ENCODE assay signal across 1 cellular context in genomic region chr14:34875031-34875922, GRCh38.
A peak's percentile ranks its signal among the peaks of the same experiment; 100 is the strongest.
TF ChIP-seq lines count a peak whose summit lies in the region.

BAZ1A (minus strand) TSS chr14:34875360; CDS start chr14:34874604, 756 bp downstream.

TF ChIP-seq in HepG2, 621 proteins besides CTCF, POLR2A, EP300 and RAD21 (continued from another document and continues in another):
- TF ChIP-seq BCL3 (CRISPR knock-in tag; IDR thresholded peaks at IDR 0.05) (no peak), POGZ (CRISPR knock-in tag; IDR thresholded peaks at IDR 0.05) (peak; percentile 58; the same call in 1 of the 2 replicates), PRDM4 (CRISPR knock-in tag; IDR thresholded peaks at IDR 0.05; ENCODE audit: borderline replicate concordance) (peak; percentile 75; the same call in 1 of the 2 replicates), ZNF337 (CRISPR knock-in tag; IDR thresholded peaks at IDR 0.05; ENCODE audit: borderline replicate concordance, low read depth) (peak; percentile 17; the same call in 1 of the 2 replicates), ZFP82 (CRISPR knock-in tag; IDR thresholded peaks at IDR 0.05; ENCODE audit: borderline replicate concordance) (no peak), ZHX1 (CRISPR knock-in tag; IDR thresholded peaks at IDR 0.05; ENCODE audit: low read depth) (no peak), PRPF4 (IDR thresholded peaks at IDR 0.05; ENCODE audit: low read depth, low read length, poor library complexity, severe bottlenecking) (no peak), FUBP1 (CRISPR knock-in tag; IDR thresholded peaks at IDR 0.05; ENCODE audit: borderline replicate concordance) (no peak), MXD4 (CRISPR knock-in tag; IDR thresholded peaks at IDR 0.05) (peak; percentile 88), SP140L (CRISPR knock-in tag; IDR thresholded peaks at IDR 0.05; ENCODE audit: borderline replicate concordance) (peak; percentile 97; the same call in 1 of the 2 replicates), ERF (CRISPR knock-in tag; IDR thresholded peaks at IDR 0.05) (peak; percentile 76), ZNF333 (CRISPR knock-in tag; IDR thresholded peaks at IDR 0.05; ENCODE audit: borderline replicate concordance) (peak; percentile 98), ZZZ3 (CRISPR knock-in tag; IDR thresholded peaks at IDR 0.05; ENCODE audit: borderline replicate concordance) (no peak), ARID2 (CRISPR knock-in tag; IDR thresholded peaks at IDR 0.05; ENCODE audit: borderline replicate concordance) (peak; percentile 97), FLYWCH1 (CRISPR knock-in tag; IDR thresholded peaks at IDR 0.05) (no peak; the same call in 1 of the 2 replicates), BRF2 (CRISPR knock-in tag; IDR thresholded peaks at IDR 0.05) (no peak), KDM5B (CRISPR knock-in tag; IDR thresholded peaks at IDR 0.05; ENCODE audit: borderline replicate concordance) (peak; percentile 88; the same call in 1 of the 2 replicates), REPIN1 (CRISPR knock-in tag; IDR thresholded peaks at IDR 0.05; ENCODE audit: borderline replicate concordance, low read depth) (peak; percentile 86; the same call in 1 of the 2 replicates), PLRG1 (conservative IDR thresholded peaks at IDR 0.05) (no peak), ZNF850 (CRISPR knock-in tag; conservative IDR thresholded peaks at IDR 0.05) (no peak), ZNF383 (CRISPR knock-in tag; IDR thresholded peaks at IDR 0.05; ENCODE audit: borderline replicate concordance) (no peak), SRSF4 (IDR thresholded peaks at IDR 0.05; ENCODE audit: low read depth, low read length, poor library complexity, severe bottlenecking) (no peak), ZNF20 (CRISPR knock-in tag; IDR thresholded peaks at IDR 0.05) (0 out of 2 replicates have a peak, but pooled peaks have one; percentile 33), IRF2 (CRISPR knock-in tag; IDR thresholded peaks at IDR 0.05) (peak; percentile 85; the same call in 1 of the 2 replicates), NFRKB (IDR thresholded peaks at IDR 0.05) (no peak), SIX4 (CRISPR knock-in tag; IDR thresholded peaks at IDR 0.05) (peak; percentile 60), MXD3 (CRISPR knock-in tag; IDR thresholded peaks at IDR 0.05) (peak; percentile 55; the same call in 1 of the 2 replicates), PRMT3 (CRISPR knock-in tag; IDR thresholded peaks at IDR 0.05; ENCODE audit: borderline replicate concordance, low read depth) (peak; percentile 79), HNF4A (CRISPR knock-in tag; IDR thresholded peaks at IDR 0.05) (no peak), MIXL1 (CRISPR knock-in tag; IDR thresholded peaks at IDR 0.05) (peak; percentile 86), USF2 (IDR thresholded peaks at IDR 0.05; ENCODE audit: low read depth, low read length) (no peak), USF2 (CRISPR knock-in tag; IDR thresholded peaks at IDR 0.05; ENCODE audit: borderline replicate concordance) (no peak), SIX1 (CRISPR knock-in tag; IDR thresholded peaks at IDR 0.05; ENCODE audit: borderline replicate concordance) (peak; percentile 35; the same call in 1 of the 2 replicates), RELA (CRISPR knock-in tag; IDR thresholded peaks at IDR 0.05) (peak; percentile 74; the same call in 1 of the 2 replicates), ZSCAN29 (CRISPR knock-in tag; conservative IDR thresholded peaks at IDR 0.05) (no peak; the same call in 1 of the 2 replicates), ZSCAN31 (CRISPR knock-in tag; IDR thresholded peaks at IDR 0.05; ENCODE audit: low read depth) (peak; percentile 73), ZNF205 (CRISPR knock-in tag; IDR thresholded peaks at IDR 0.05) (peak; percentile 81; the same call in 1 of the 2 replicates), ZNF879 (CRISPR knock-in tag; IDR thresholded peaks at IDR 0.05) (no peak; the same call in 1 of the 2 replicates), CENPT (CRISPR knock-in tag; IDR thresholded peaks at IDR 0.05; ENCODE audit: low read depth) (peak; percentile 77; the same call in 1 of the 2 replicates), SMAD9 (CRISPR knock-in tag; IDR thresholded peaks at IDR 0.05) (peak; percentile 86; the same call in 1 of the 2 replicates), CREB1 (IDR thresholded peaks at IDR 0.05) (no peak), CREB1 (CRISPR knock-in tag; IDR thresholded peaks at IDR 0.05) (no peak; the same call in 1 of the 2 replicates), SCMH1 (CRISPR knock-in tag; IDR thresholded peaks at IDR 0.05; ENCODE audit: borderline replicate concordance) (no peak), NFIC (IDR thresholded peaks at IDR 0.05; ENCODE audit: low read length) (no peak), ZNF782 (CRISPR knock-in tag; IDR thresholded peaks at IDR 0.05; ENCODE audit: borderline replicate concordance) (no peak; the same call in 1 of the 2 replicates), BRCA1 (CRISPR knock-in tag; IDR thresholded peaks at IDR 0.05) (no peak), GTF2F1 (IDR thresholded peaks at IDR 0.05; ENCODE audit: low read length) (peak; percentile 28; the same call in 1 of the 2 replicates), FOXA3 (CRISPR knock-in tag; IDR thresholded peaks at IDR 0.05) (peak; percentile 68; the same call in 1 of the 2 replicates), CBX2 (IDR thresholded peaks at IDR 0.05; ENCODE audit: low read depth, low read length) (no peak), CBX2 (CRISPR knock-in tag; IDR thresholded peaks at IDR 0.05; ENCODE audit: low read depth) (no peak; the same call in 1 of the 2 replicates), CHCHD3 (CRISPR knock-in tag; IDR thresholded peaks at IDR 0.05) (no peak), FOXK1 (CRISPR knock-in tag; IDR thresholded peaks at IDR 0.05; ENCODE audit: borderline replicate concordance, low read depth) (peak; percentile 79; the same call in 1 of the 2 replicates), MAF1 (CRISPR knock-in tag; IDR thresholded peaks at IDR 0.05; ENCODE audit: borderline replicate concordance) (no peak; the same call in 1 of the 2 replicates), RBAK (CRISPR knock-in tag; IDR thresholded peaks at IDR 0.05) (no peak; the same call in 1 of the 2 replicates), ZNF766 (CRISPR knock-in tag; IDR thresholded peaks at IDR 0.05; ENCODE audit: borderline replicate concordance) (0 out of 2 replicates have a peak, but pooled peaks have one; percentile 56), ATF6 (CRISPR knock-in tag; conservative IDR thresholded peaks at IDR 0.05) (no peak; the same call in 1 of the 2 replicates)
